ENCODE assay signal across 14 cellular contexts in the genomic region with DNA sequence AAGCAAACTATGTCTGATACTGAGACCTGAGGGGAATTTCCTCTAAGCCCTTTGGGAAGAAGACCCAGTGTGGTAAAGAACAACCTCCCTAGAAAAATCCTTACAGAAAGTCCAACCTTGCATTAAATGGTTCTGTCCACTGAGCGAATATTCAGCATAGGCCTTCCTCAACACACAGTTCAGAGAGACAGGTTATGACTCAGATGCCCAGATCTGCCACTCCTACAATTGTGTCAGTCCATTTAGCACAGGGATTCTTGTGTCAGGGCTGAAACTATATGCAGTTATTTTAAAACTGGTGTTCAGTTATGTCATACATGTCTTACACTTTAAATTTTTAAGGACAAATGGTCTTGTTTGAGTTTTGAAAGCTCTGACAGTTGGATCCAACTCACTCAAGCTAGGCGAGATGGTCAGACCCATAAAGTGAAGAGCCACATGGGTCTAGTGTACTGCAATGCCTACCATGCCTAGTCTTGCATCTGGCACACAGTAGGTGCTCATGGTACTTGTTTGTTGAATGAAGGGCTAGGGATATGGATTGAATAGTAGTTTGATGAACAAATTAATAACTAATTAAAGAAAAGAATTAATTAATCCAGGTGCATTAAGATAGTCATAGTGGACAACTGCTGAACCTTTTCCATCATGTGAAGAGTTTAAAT.
DNase-seq lines count a peak whose midpoint lies in the region; ATAC-seq and TF ChIP-seq lines count a peak whose summit lies in the region.
"Had no signal": no experiment of that assay in that cellular context is flagged by ENCODE, and none has a peak within 500 bp of the region (broad histone marks: within the 10 kb centered on the region; RNA-seq: fewer than 3 reads in every experiment).

No MANE protein-coding gene starts in this region.

- no peaks in the 10 kb centered on the region for H3K27me3 ChIP-seq in PC-3 (ENCODE audit: low read length)
- H3K27me3 ChIP-seq: SJSA1 had no signal

- no peak overlapping the region for H3K9ac ChIP-seq in PC-3 (ENCODE audit: low read length)

- CTCF ChIA-PET in PC-3 (lab: Charles Lee): no interaction called here

- no peak for ATAC-seq in PC-3
- no peak for ATAC-seq in HG02678 (IDR thresholded peaks at IDR 0.05; ENCODE audit: unreplicated experiment)
- no peak for ATAC-seq in GM21515 (IDR thresholded peaks at IDR 0.05; ENCODE audit: unreplicated experiment)

- H3K36me3 ChIP-seq in PC-3 (ENCODE audit: low read depth, low read length): no peaks in the 10 kb centered on the region
- H3K36me3 ChIP-seq: SJSA1 had no signal

- BruUV-seq in PC-3 (replicated peaks; lab: Mats Ljungman, UMichigan): no TSS peak

- H3K9me3 ChIP-seq in PC-3 (ENCODE audit: low read length): no peaks in the 10 kb centered on the region
- H3K9me3 ChIP-seq: SJSA1 had no signal

- H3K9me2 ChIP-seq in PC-3 (replicated peaks; ENCODE audit: low read length): no peaks in the 10 kb centered on the region

- in situ Hi-C loops in GM13976 (cut with MboI; ENCODE audit: low sequenced_read_pairs, unreplicated experiment): no loop called here

- no peak overlapping the region for H2AFZ ChIP-seq in PC-3 (ENCODE audit: low read length)

- POLR2A ChIA-PET in PC-3 (lab: Charles Lee; ENCODE audit: unreplicated experiment): no interaction called here

- intact Hi-C loops in PC-3 (cut with micrococcal nuclease): no loop called here

- no peaks in the 10 kb centered on the region; the same call in 1 of the 2 replicates for H3K4me1 ChIP-seq in PC-3 (ENCODE audit: insufficient read depth, low read length)
- H3K4me1 ChIP-seq: SJSA1 had no signal

- H3K4me2 ChIP-seq in PC-3 (ENCODE audit: low read length): no peak overlapping the region

- no peak overlapping the region for H3K27ac ChIP-seq in PC-3 (ENCODE audit: low read length)
- H3K27ac ChIP-seq: SJSA1 had no signal

- no peak for TF ChIP-seq CTCF in PC-3 (conservative IDR thresholded peaks at IDR 0.05; ENCODE audit: low read depth, low read length)
- no peak for TF ChIP-seq CTCF in epithelial cell of esophagus (IDR thresholded peaks at IDR 0.05; ENCODE audit: insufficient read depth, low read depth, low read length, missing control alignments)
- no peak for TF ChIP-seq CTCF in GM13976 (IDR thresholded peaks at IDR 0.05; ENCODE audit: borderline replicate concordance, control extremely low read depth, extremely low read depth, insufficient read depth, missing control alignments)

- no peaks in the 10 kb centered on the region for H3K79me2 ChIP-seq in PC-3 (ENCODE audit: low read length)

- DNase-seq in ELR (ENCODE audit: low read depth) (peak; percentile 49), PC-3 (peak; percentile 50), epithelial cell of esophagus (ENCODE audit: low read depth) (peak; percentile 71), iris pigment epithelial cell (ENCODE audit: low read depth) (peak; percentile 30), T-helper 1 cell (no peak), GM13976 (ENCODE audit: low spot score) (no peak)
- DNase-seq: C1 segment of cervical spinal cord, DMS 273 treated with DMSO at 0.1 percent for 48 hours, GOT3, NCI-H187, NCI-H69 had no signal

- 0 out of 2 replicates have a peak, but pooled peaks cover 4% of the 10 kb centered on the region for H4K20me1 ChIP-seq in PC-3 (ENCODE audit: low read length)

- H3K4me3 ChIP-seq in PC-3 (ENCODE audit: low read length) (no peak overlapping the region), epithelial cell of esophagus (ENCODE audit: low read length) (no peak overlapping the region)
- H3K4me3 ChIP-seq: SJSA1 had no signal

- no peaks in the 10 kb centered on the region for H3F3A ChIP-seq in PC-3 (ENCODE audit: low read length, unreplicated experiment)

Comparison
In these comparisons a context has a peak if more than half of its experiments do, and no peak if none do; other contexts are left out.
1. DNase-seq: peak in ELR (single experiment), PC-3 (single experiment), epithelial cell of esophagus (single experiment) and iris pigment epithelial cell (single experiment); none in T-helper 1 cell (0 of 5) and GM13976 (single experiment).